In genomic region chr17:7296189-7296861, GRCh38 we compare ENCODE assay signal across 8 cellular contexts. TPM values are rescaled to one million over a fixed set of nuclear protein-coding genes. Genes with fewer than 3 reads are reported as not detected.
A peak's percentile ranks its signal among the peaks of the same experiment; 100 is the strongest.
DNase-seq lines count a peak whose midpoint lies in the region; ATAC-seq and TF ChIP-seq lines count a peak whose summit lies in the region.

No MANE protein-coding gene starts in this region.

- intact Hi-C loops in transverse colon (cut with DNase I; ENCODE audit: low total_unique reads) = loop anchor here (2.0 kb wide), 1 partner anchor 16 kb away; the partner anchor contains the start of gene SLC2A4

- peaks cover 10 to 13% (median 13%) of the 10 kb centered on the region in 3 donors for H3K4me1 Mint-ChIP-seq in IgD-negative memory B cell

- peaks cover 25% of the 10 kb centered on the region for H3K27me3 ChIP-seq in transverse colon

- POLR2A ChIA-PET in RWPE1 (lab: Yijun Ruan, JAX; ENCODE audit: low non-redundant PET) = interaction anchor here (0.9 kb wide), 1 partner anchor 15 kb away, joined by 3 read pairs; the partner anchor contains the start of gene SLC2A4

- DNase-seq in DMS79 treated with DMSO at 0.1 percent for 48 hours (lab: John Stamatoyannopoulos, UW) (peak; percentile 49), RWPE1 (ENCODE audit: low spot score) (peak; percentile 55), germinal center (ENCODE audit: low spot score) (peak; percentile 65), occipital lobe (lab: John Stamatoyannopoulos, UW) (peak; percentile 69), transverse colon (peak; percentile 88)
- DNase-seq in activated gamma-delta T cell treated with anti-CD3 and anti-CD28 coated beads, Interleukin-2, amount 50 U/mL, for 16 hours (ENCODE audit: low read depth) = peak; percentile 45

- H3K36me3 ChIP-seq in transverse colon = no peaks in the 10 kb centered on the region

- H3K27ac Mint-ChIP-seq in IgD-negative memory B cell = peak overlapping the region in 1 of 3 donors; percentile 85

- peaks cover 2% of the 10 kb centered on the region for H3K36me3 Mint-ChIP-seq in IgD-negative memory B cell

- TF ChIP-seq CTCF in RWPE1 (conservative IDR thresholded peaks at IDR 0.05; ENCODE audit: low read depth) (peak; percentile 94), transverse colon (IDR thresholded peaks at IDR 0.05) (peak; percentile 91 to 98 (median 95))

- no peak for ATAC-seq in GM21825 (IDR thresholded peaks at IDR 0.05; ENCODE audit: unreplicated experiment)

- in situ Hi-C loops in transverse colon (cut with MboI; ENCODE audit: low pct_ligation_motif_present in 1 of 4, low pct_unique_long_range_greater_than_20kb in 1 of 4, low sequenced_read_pairs in 3 of 4) = loop anchor here in 2 of 4 donors (25.0 kb wide), 1 partner anchor 259 kb away; the partner anchor contains the start of genes SLC16A11 (in 2 of the 2) and SLC16A13 (in 2 of the 2)

- H3K27ac ChIP-seq in RWPE1 = peak overlapping the region; percentile 81
- peak overlapping the region; percentile 64 to 91 (median 89) for H3K27ac ChIP-seq in transverse colon

- no peaks in the 10 kb centered on the region for H3K9me3 Mint-ChIP-seq in IgD-negative memory B cell

- H3K4me3 Mint-ChIP-seq in IgD-negative memory B cell = peak overlapping the region; percentile 16 to 77 (median 66)

- TF ChIP-seq POLR2A in transverse colon (IDR thresholded peaks at IDR 0.05) = no peak

- no peaks in the 10 kb centered on the region for H3K9me3 ChIP-seq in transverse colon

- WGBS in transverse colon (ENCODE audit: low coverage in 1 of 2), 2 donors = 5 to 13% methylated on average over 4 to 41 of the region's 51 CpGs

- TF ChIP-seq EP300 in transverse colon (IDR thresholded peaks at IDR 0.05; ENCODE audit: low read depth) = peak; percentile 40

- peak overlapping the region in 1 of 4 donors; percentile 26 for H3K4me3 ChIP-seq in transverse colon

- peaks cover 22 to 49% (median 47%) of the 10 kb centered on the region in 4 donors for H3K4me1 ChIP-seq in transverse colon

- H3K27me3 Mint-ChIP-seq in IgD-negative memory B cell = peaks cover 12% of the 10 kb centered on the region

- CTCF ChIA-PET in RWPE1 (lab: Yijun Ruan, JAX) = interaction anchor here (0.6 to 1.9 kb wide), 21 partner anchors 9 to 282 kb away, joined by 3 to 48 read pairs (median 4); partner anchors contain the start of genes CLDN7, CTDNEP1, GABARAP and GPS2

RNA-seq across cellular contexts. Expression of gene YBX2, which starts 1.9 kb away (rescaled TPM):
- not detected for polyA plus RNA-seq in IgD-negative memory B cell
- total RNA-seq in occipital lobe = 2.7 TPM
- total RNA-seq in transverse colon = 100 to 1,000 TPM in 1 of 4 donors, 10 to 100 TPM in 3; 23.1 to 151 (median 43.4) TPM

RNA-seq across cellular contexts. Expression of gene EIF5A, which starts 11.1 kb away (rescaled TPM):
- 221 TPM for polyA plus RNA-seq in IgD-negative memory B cell
- total RNA-seq in occipital lobe (156 TPM), transverse colon (100 to 1,000 TPM in 3 of 4 donors, 10 to 100 TPM in 1; 91.3 to 188 (median 149) TPM)

RNA-seq across cellular contexts. Expression of gene SLC2A4, which starts 14.8 kb away (rescaled TPM):
- not detected for polyA plus RNA-seq in IgD-negative memory B cell
- total RNA-seq in occipital lobe (0.16 TPM), transverse colon (10 to 100 TPM in 3 of 4 donors, 1 to 10 TPM in 1; 9.7 to 35.5 (median 20.3) TPM)

RNA-seq across cellular contexts. Expression of gene GPS2, which starts 18.8 kb away (rescaled TPM):
- polyA plus RNA-seq in IgD-negative memory B cell = 128 TPM
- total RNA-seq in occipital lobe = 29.5 TPM
- total RNA-seq in transverse colon = 100 to 1,000 TPM in 3 of 4 donors, 10 to 100 TPM in 1; 96.5 to 578 (median 150) TPM

RNA-seq across cellular contexts. Expression of gene NEURL4, which starts 32.8 kb away (rescaled TPM):
- 1.7 TPM for polyA plus RNA-seq in IgD-negative memory B cell
- 46.6 TPM for total RNA-seq in occipital lobe
- total RNA-seq in transverse colon = 100 to 1,000 TPM in 1 of 4 donors, 10 to 100 TPM in 3; 27.8 to 109 (median 35.0) TPM
